In genomic region chr6:45929421-45930361, GRCh38 we compare ENCODE assay signal across 2 cellular contexts.
TF ChIP-seq lines count a peak whose summit lies in the region.

No MANE protein-coding gene starts in this region.

TF ChIP-seq in HCT116, 20 proteins besides CTCF, POLR2A, EP300 and RAD21:
- no peak for TF ChIP-seq CBX3 (IDR thresholded peaks at IDR 0.05; ENCODE audit: low read depth)
- no peak for TF ChIP-seq MAX (IDR thresholded peaks at IDR 0.05)
- TF ChIP-seq ELF1 (IDR thresholded peaks at IDR 0.05; ENCODE audit: borderline replicate concordance, low read depth) = no peak
- no peak for TF ChIP-seq ZNF274 (IDR thresholded peaks at IDR 0.05; ENCODE audit: low read depth, low read length)
- no peak for TF ChIP-seq EGR1 (IDR thresholded peaks at IDR 0.05; ENCODE audit: low read depth)
- no peak for TF ChIP-seq ZFX (IDR thresholded peaks at IDR 0.05)
- no peak for TF ChIP-seq FOSL1 (IDR thresholded peaks at IDR 0.05; ENCODE audit: low read depth)
- TF ChIP-seq, protein P1, sequence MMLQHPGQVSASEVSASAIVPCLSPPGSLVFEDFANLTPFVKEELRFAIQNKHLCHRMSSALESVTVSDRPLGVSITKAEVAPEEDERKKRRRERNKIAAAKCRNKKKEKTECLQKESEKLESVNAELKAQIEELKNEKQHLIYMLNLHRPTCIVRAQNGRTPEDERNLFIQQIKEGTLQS (IDR thresholded peaks at IDR 0.05) = no peak
- TF ChIP-seq SP1 (IDR thresholded peaks at IDR 0.05; ENCODE audit: low read depth) = no peak
- TF ChIP-seq TCF7L2 (IDR thresholded peaks at IDR 0.05; ENCODE audit: borderline replicate concordance, extremely low read depth, insufficient read depth, insufficient read length) = no peak
- no peak for TF ChIP-seq CEBPB (IDR thresholded peaks at IDR 0.05; ENCODE audit: low read depth)
- TF ChIP-seq SRF (IDR thresholded peaks at IDR 0.05; ENCODE audit: low read depth) = no peak
- no peak for TF ChIP-seq ZBTB33 (IDR thresholded peaks at IDR 0.05; ENCODE audit: extremely low read depth, insufficient replicate concordance, low read length)
- no peak for TF ChIP-seq REST (IDR thresholded peaks at IDR 0.05; ENCODE audit: low read depth)
TF ChIP-seq in HCT116: peak in this region for 0.

TF ChIP-seq in H1, 55 proteins besides CTCF, POLR2A, EP300 and RAD21:
- TF ChIP-seq YY1 (IDR thresholded peaks at IDR 0.05; ENCODE audit: low read depth, low read length) = 0 out of 2 replicates have a peak, but pooled peaks have one; percentile 21
- no peak for TF ChIP-seq CTBP2 (IDR thresholded peaks at IDR 0.05; ENCODE audit: borderline replicate concordance, insufficient read depth, insufficient read length, low read length)
- TF ChIP-seq SP4 (IDR thresholded peaks at IDR 0.05; ENCODE audit: low read length) = no peak
